8 cellular contexts compared by ENCODE assay signal in genomic region chr16:85448557-85449194, GRCh38.
DNase-seq lines count a peak whose midpoint lies in the region; ATAC-seq and TF ChIP-seq lines count a peak whose summit lies in the region.

No MANE protein-coding gene starts in this region.

- TF ChIP-seq CTCF in progenitor cell of endocrine pancreas (IDR thresholded peaks at IDR 0.05; ENCODE audit: unreplicated experiment) (no peak), left ventricle myocardium inferior (IDR thresholded peaks at IDR 0.05; ENCODE audit: borderline replicate concordance) (no peak)

- H3K27ac ChIP-seq in left ventricle myocardium inferior (replicated peaks) = no peak overlapping the region

- no peaks in the 10 kb centered on the region for H3K27me3 Mint-ChIP-seq in activated T-cell treated with anti-CD3 and anti-CD28 coated beads, Interleukin-2, amount 50 U/mL, for 4 hours (ENCODE audit: low read depth)
- no peaks in the 10 kb centered on the region for H3K27me3 Mint-ChIP-seq in progenitor cell of endocrine pancreas

- no peaks in the 10 kb centered on the region for H3K9me3 Mint-ChIP-seq in activated T-cell treated with anti-CD3 and anti-CD28 coated beads, Interleukin-2, amount 50 U/mL, for 4 hours
- no peaks in the 10 kb centered on the region for H3K9me3 Mint-ChIP-seq in progenitor cell of endocrine pancreas (ENCODE audit: low read depth)

- in situ Hi-C loops in G401 (cut with HindIII; ENCODE audit: low sequenced_read_pairs) = no loop called here

- ATAC-seq in activated T-cell treated with anti-CD3 and anti-CD28 coated beads, Interleukin-2, amount 50 U/mL, for 4 hours = peak; percentile 51 to 56
- ATAC-seq in HG03196 (IDR thresholded peaks at IDR 0.05; ENCODE audit: unreplicated experiment) = no peak
- no peak for ATAC-seq in HG03025 (IDR thresholded peaks at IDR 0.05; ENCODE audit: low FRiP score, unreplicated experiment)

- peaks cover 35% of the 10 kb centered on the region for H3K4me1 Mint-ChIP-seq in activated T-cell treated with anti-CD3 and anti-CD28 coated beads, Interleukin-2, amount 50 U/mL, for 4 hours (ENCODE audit: low read depth)
- H3K4me1 Mint-ChIP-seq in progenitor cell of endocrine pancreas (ENCODE audit: low read depth) = peaks cover 48% of the 10 kb centered on the region

- peaks cover 11% of the 10 kb centered on the region for H3K4me1 ChIP-seq in left ventricle myocardium inferior

- H3K36me3 ChIP-seq in left ventricle myocardium inferior = no peaks in the 10 kb centered on the region

- no peaks in the 10 kb centered on the region for H3K36me3 Mint-ChIP-seq in activated T-cell treated with anti-CD3 and anti-CD28 coated beads, Interleukin-2, amount 50 U/mL, for 4 hours (ENCODE audit: insufficient read depth)
- H3K36me3 Mint-ChIP-seq in progenitor cell of endocrine pancreas (ENCODE audit: insufficient read depth) = no peaks in the 10 kb centered on the region

- DNase-seq in G401 (ENCODE audit: low spot score) (peak; percentile 51), NCI-H2107 (lab: John Stamatoyannopoulos, UW) (peak; percentile 97), progenitor cell of endocrine pancreas (ENCODE audit: low spot score, unreplicated experiment) (peak; percentile 80), A172 (ENCODE audit: low spot score) (no peak), left ventricle myocardium inferior (no peak)
- DNase-seq in activated T-cell treated with anti-CD3 and anti-CD28 coated beads, Interleukin-2, amount 50 U/mL, for 4 hours = peak; percentile 29

- H3K27me3 ChIP-seq in left ventricle myocardium inferior (ENCODE audit: low read depth) = no peaks in the 10 kb centered on the region

- intact Hi-C loops in left ventricle myocardium inferior (cut with micrococcal nuclease) = no loop called here

- peak overlapping the region; percentile 95 for H3K27ac Mint-ChIP-seq in progenitor cell of endocrine pancreas

- H3K4me3 Mint-ChIP-seq in activated T-cell treated with anti-CD3 and anti-CD28 coated beads, Interleukin-2, amount 50 U/mL, for 4 hours = peak overlapping the region; percentile 4
- H3K4me3 Mint-ChIP-seq in progenitor cell of endocrine pancreas (ENCODE audit: low read depth) = peak overlapping the region; percentile 50

- H3K4me3 ChIP-seq in left ventricle myocardium inferior = no peak overlapping the region

- no peaks in the 10 kb centered on the region for H3K9me3 ChIP-seq in left ventricle myocardium inferior (replicated peaks)

Comparison
In these comparisons a context has a peak if more than half of its experiments do, and no peak if none do; other contexts are left out.
1. DNase-seq: peak in G401 (single experiment), NCI-H2107 (single experiment), activated T-cell treated with anti-CD3 and anti-CD28 coated beads, Interleukin-2, amount 50 U/mL, for 4 hours (single experiment) and progenitor cell of endocrine pancreas (single experiment); none in A172 (single experiment) and left ventricle myocardium inferior (single experiment).
2. ATAC-seq: peak in activated T-cell treated with anti-CD3 and anti-CD28 coated beads, Interleukin-2, amount 50 U/mL, for 4 hours (2 of 2); none in HG03196 (single experiment) and HG03025 (single experiment).